Comparison of ENCODE assay signal across 17 cellular contexts in genomic region chr2:199603748-199604291, GRCh38.
DNase-seq lines count a peak whose midpoint lies in the region; ATAC-seq, FAIRE-seq and TF ChIP-seq lines count a peak whose summit lies in the region.
"Had no signal": no experiment of that assay in that cellular context is flagged by ENCODE, and none has a peak within 500 bp of the region (broad histone marks: within the 10 kb centered on the region; RNA-seq: fewer than 3 reads in every experiment).

No MANE protein-coding gene starts in this region.

- H3K27me3 Mint-ChIP-seq in WTC11 (ENCODE audit: low read depth) (peaks cover 27% of the 10 kb centered on the region), progenitor cell of endocrine pancreas (peaks cover 38% of the 10 kb centered on the region)
- H3K27me3 Mint-ChIP-seq: central memory CD8-positive, alpha-beta T cell had no signal

- CTCF ChIA-PET in WTC11 (lab: Charles Lee), result interaction anchor here (0.9 to 2.1 kb wide), 4 partner anchors 115 to 336 kb away, joined by 3 to 11 read pairs (median 6); no protein-coding TSS in a partner anchor

- no peak overlapping the region for H3K27ac Mint-ChIP-seq in WTC11
- H3K27ac Mint-ChIP-seq in progenitor cell of endocrine pancreas, result no peak overlapping the region
- H3K27ac Mint-ChIP-seq: activated B cell treated with CpG ODN at 0.5 μM for 24 hours; activated naive CD4-positive, alpha-beta T cell treated with anti-CD3 and anti-CD28 coated beads, Interleukin-2, amount 50 U/mL, for 72 hours had no signal

- no peak for TF ChIP-seq CTCF in WTC11 (IDR thresholded peaks at IDR 0.05)
- no peak for TF ChIP-seq CTCF in progenitor cell of endocrine pancreas (IDR thresholded peaks at IDR 0.05; ENCODE audit: unreplicated experiment)
- no peak for TF ChIP-seq CTCF in D721Med (IDR thresholded peaks at IDR 0.05; ENCODE audit: insufficient read depth, missing control alignments)

- no peaks in the 10 kb centered on the region for H3K36me3 ChIP-seq in iPS DF 6.9 (ENCODE audit: control insufficient read depth, insufficient read depth, low read length)
- H3K36me3 ChIP-seq: thoracic aorta had no signal

- H3K9me3 Mint-ChIP-seq in WTC11 (no peaks in the 10 kb centered on the region), progenitor cell of endocrine pancreas (ENCODE audit: low read depth) (no peaks in the 10 kb centered on the region)
- H3K9me3 Mint-ChIP-seq: activated B cell treated with CpG ODN at 0.5 μM for 24 hours; activated naive CD4-positive, alpha-beta T cell treated with anti-CD3 and anti-CD28 coated beads, Interleukin-2, amount 50 U/mL, for 72 hours; central memory CD8-positive, alpha-beta T cell had no signal

- no peak overlapping the region for H3K27ac ChIP-seq in iPS DF 6.9 (ENCODE audit: low read length)
- H3K27ac ChIP-seq: thoracic aorta had no signal

- no peaks in the 10 kb centered on the region for H3K36me3 Mint-ChIP-seq in WTC11
- H3K36me3 Mint-ChIP-seq in progenitor cell of endocrine pancreas (ENCODE audit: insufficient read depth), result no peaks in the 10 kb centered on the region
- H3K36me3 Mint-ChIP-seq: activated naive CD4-positive, alpha-beta T cell treated with anti-CD3 and anti-CD28 coated beads, Interleukin-2, amount 50 U/mL, for 72 hours had no signal

- H3K4me1 Mint-ChIP-seq in WTC11 (peaks cover 25% of the 10 kb centered on the region), progenitor cell of endocrine pancreas (ENCODE audit: low read depth) (no peaks in the 10 kb centered on the region)
- H3K4me1 Mint-ChIP-seq: central memory CD8-positive, alpha-beta T cell had no signal

- POLR2A ChIA-PET in WTC11 (lab: Charles Lee), result no interaction called here

- peaks cover 6% of the 10 kb centered on the region for H3K4me1 ChIP-seq in iPS DF 6.9 (ENCODE audit: control insufficient read depth, insufficient read depth, low read length)

- FAIRE-seq in D721Med (lab: Jason Lieb, UNC), result no peak
- FAIRE-seq: endothelial cell of umbilical vein, GM12891 had no signal

- H3K4me3 ChIP-seq in iPS DF 6.9 (ENCODE audit: low read length), result peak overlapping the region; percentile 26; the same call in 1 of the 2 replicates
- H3K4me3 ChIP-seq: thoracic aorta had no signal

- H3K4me3 Mint-ChIP-seq in WTC11 (peak overlapping the region; percentile 66), progenitor cell of endocrine pancreas (ENCODE audit: low read depth) (peak overlapping the region; percentile 58)
- H3K4me3 Mint-ChIP-seq: activated B cell treated with CpG ODN at 0.5 μM for 24 hours; central memory CD8-positive, alpha-beta T cell had no signal

- peak; percentile 46 for ATAC-seq in WTC11
- ATAC-seq in GM21619 (IDR thresholded peaks at IDR 0.05; ENCODE audit: unreplicated experiment), result no peak
- ATAC-seq: activated naive CD4-positive, alpha-beta T cell treated with anti-CD3 and anti-CD28 coated beads, Interleukin-2, amount 50 U/mL, for 72 hours had no signal

- no peaks in the 10 kb centered on the region for H3K9me3 ChIP-seq in iPS DF 6.9 (ENCODE audit: control insufficient read depth, insufficient read depth, low read length)
- H3K9me3 ChIP-seq: thoracic aorta had no signal

- peak; percentile 65 for DNase-seq in ELF-1 (ENCODE audit: low read depth, low spot score)
- peak; percentile 29 for DNase-seq in WTC11 (ENCODE audit: low spot score)
- DNase-seq in iPS DF 6.9 (ENCODE audit: low read depth, low spot score), result no peak
- DNase-seq in progenitor cell of endocrine pancreas (ENCODE audit: low spot score, unreplicated experiment), result no peak
- DNase-seq in NK-92 treated with Interleukin-12 subunit alpha and Interleukin-12 subunit beta, amount 100 ng/mL, for 24 hours (lab: John Stamatoyannopoulos, UW), result no peak
- no peak for DNase-seq in GDM1 (lab: John Stamatoyannopoulos, UW)
- no peak for DNase-seq in D721Med (ENCODE audit: insufficient read length, low spot score)
- DNase-seq: activated B cell treated with CpG ODN at 0.5 μM for 24 hours, DND-41, NCI-H446 treated with DMSO at 0.1 percent for 48 hours, OCI-M1 had no signal

- peaks cover 11% of the 10 kb centered on the region; the same call in 1 of the 2 replicates for H3K27me3 ChIP-seq in iPS DF 6.9 (ENCODE audit: control insufficient read depth, insufficient read depth, low read length)

- no CpG with 5 or more reads among the region's 38 CpGs for WGBS in iPS DF 6.9 (ENCODE audit: insufficient coverage, insufficient read length)

TF ChIP-seq in WTC11, 78 proteins besides CTCF, POLR2A, EP300 and RAD21 (continues in another document):
- TF ChIP-seq PRDM15 (CRISPR knock-in tag; IDR thresholded peaks at IDR 0.05) (no peak), FOXK1 (CRISPR knock-in tag; IDR thresholded peaks at IDR 0.05) (0 out of 2 replicates have a peak, but pooled peaks have one; percentile 35), CREB1 (CRISPR knock-in tag; IDR thresholded peaks at IDR 0.05) (no peak), E2F1 (CRISPR knock-in tag; IDR thresholded peaks at IDR 0.05) (peak; percentile 66; the same call in 1 of the 2 replicates), USF1 (CRISPR knock-in tag; IDR thresholded peaks at IDR 0.05) (peak; percentile 5; the same call in 1 of the 2 replicates), FOXP1 (CRISPR knock-in tag; IDR thresholded peaks at IDR 0.05; ENCODE audit: borderline replicate concordance) (peak; percentile 25; the same call in 1 of the 2 replicates), MAX (CRISPR knock-in tag; IDR thresholded peaks at IDR 0.05) (peak; percentile 82), KAT7 (CRISPR knock-in tag; IDR thresholded peaks at IDR 0.05; ENCODE audit: borderline replicate concordance) (0 out of 2 replicates have a peak, but pooled peaks have one; percentile 22), ZNF281 (CRISPR knock-in tag; IDR thresholded peaks at IDR 0.05) (0 out of 2 replicates have a peak, but pooled peaks have one; percentile 15), ZNF138 (CRISPR knock-in tag; conservative IDR thresholded peaks at IDR 0.05) (0 out of 2 replicates have a peak, but pooled peaks have one; percentile 62)

Comparison
In these comparisons a context has a peak if more than half of its experiments do, and no peak if none do; other contexts are left out.
1. DNase-seq: peak in ELF-1 (single experiment) and WTC11 (single experiment); none in iPS DF 6.9 (single experiment), progenitor cell of endocrine pancreas (single experiment), NK-92 treated with Interleukin-12 subunit alpha and Interleukin-12 subunit beta, amount 100 ng/mL, for 24 hours (single experiment), GDM1 (single experiment) and D721Med (single experiment).